11 cellular contexts compared by ENCODE assay signal in the genomic region with DNA sequence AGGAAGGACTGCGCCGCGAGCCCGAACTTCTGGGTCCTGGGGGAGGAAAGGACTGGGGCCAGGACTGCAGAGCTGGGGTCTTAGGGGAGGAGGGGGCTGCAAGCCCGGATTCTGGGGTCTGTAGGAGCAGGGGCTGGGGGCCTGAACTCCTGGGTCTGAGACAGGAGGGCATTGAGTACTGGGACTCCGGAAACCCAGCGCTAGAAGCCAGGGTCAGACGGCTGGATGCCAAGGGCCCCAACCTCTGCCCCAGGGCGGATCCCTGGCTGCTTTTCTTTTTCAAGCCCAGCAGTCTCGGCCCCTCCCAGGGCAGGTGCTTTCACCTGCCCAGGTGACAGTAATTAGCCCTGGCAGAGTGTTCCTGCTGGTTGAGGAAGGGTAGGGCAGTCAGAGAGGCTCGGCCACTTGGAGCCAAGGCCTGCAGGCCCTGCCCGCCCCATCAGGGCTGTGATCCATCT. TPM values are rescaled to one million over a fixed set of nuclear protein-coding genes. Genes with fewer than 3 reads are reported as not detected.
A peak's percentile ranks its signal among the peaks of the same experiment; 100 is the strongest.
DNase-seq lines count a peak whose midpoint lies in the region; ATAC-seq and TF ChIP-seq lines count a peak whose summit lies in the region.
"Had no signal": no experiment of that assay in that cellular context is flagged by ENCODE, and none has a peak within 500 bp of the region (broad histone marks: within the 10 kb centered on the region; RNA-seq: fewer than 3 reads in every experiment).

No MANE protein-coding gene starts in this region.

- peak overlapping the region; percentile 42 for H3K4me3 ChIP-seq in HEK293 (ENCODE audit: low read depth, low read length)
- H3K4me3 ChIP-seq in iPS-18c (ENCODE audit: insufficient read depth, low read depth, low read length) = peak overlapping the region; percentile 51
- H3K4me3 ChIP-seq in skeletal muscle tissue (ENCODE audit: low read length in 3 of 3) = no peak overlapping the region

- TF ChIP-seq CTCF in HEK293 (tag by site-specific recombination; IDR thresholded peaks at IDR 0.05) = no peak

- H3K27me3 ChIP-seq in skeletal muscle tissue (ENCODE audit: control insufficient read depth in 3 of 3, insufficient read depth in 3 of 3, low read length in 3 of 3) = peaks cover 0 to 24% (median 2%) of the 10 kb centered on the region in 3 donors

- no peak for ATAC-seq in HG03520 (IDR thresholded peaks at IDR 0.05; ENCODE audit: unreplicated experiment)
- ATAC-seq in HG03378 (IDR thresholded peaks at IDR 0.05; ENCODE audit: unreplicated experiment) = no peak

- CTCF ChIA-PET in HEK293 (lab: Yijun Ruan, JAX) = interaction anchor here (0.6 to 1.4 kb wide), 2 partner anchors 8 to 11 kb away, joined by 3 to 5 read pairs; no protein-coding TSS in a partner anchor

- H3K4me1 ChIP-seq in HEK293 (ENCODE audit: control insufficient read depth, insufficient read depth, low read length) (0 out of 2 replicates have a peak, but pooled peaks cover 3% of the 10 kb centered on the region), skeletal muscle tissue (ENCODE audit: control insufficient read depth in 3 of 3, insufficient read depth in 3 of 3, low read length in 3 of 3) (peaks cover 12 to 19% (median 13%) of the 10 kb centered on the region in 3 donors)

- H3K36me3 ChIP-seq in HEK293 (ENCODE audit: control insufficient read depth in 2 of 2, insufficient read depth in 1 of 2, low read length in 2 of 2) (peaks cover 0 to 3% of the 10 kb centered on the region in 2 experiments; a peak in 1 of 3 replicates), skeletal muscle tissue (ENCODE audit: control insufficient read depth in 3 of 3, insufficient read depth in 3 of 3, low read length in 3 of 3) (peaks cover 0 to 3% (median 3%) of the 10 kb centered on the region in 3 donors)

- peak overlapping the region in 2 of 3 donors; percentile 23 to 69 for H3K9ac ChIP-seq in skeletal muscle tissue (ENCODE audit: low read depth in 1 of 3, low read length in 3 of 3)

- no peak overlapping the region for H3K27ac ChIP-seq in HEK293 (ENCODE audit: extremely low read depth, low read depth, low read length)
- H3K27ac ChIP-seq in skeletal muscle tissue (ENCODE audit: low read depth, low read length) = peak overlapping the region; percentile 77

- POLR2A ChIA-PET in HEK293 (lab: Yijun Ruan, JAX) = interaction anchor here (1.3 kb wide), 1 partner anchor 39 kb away, joined by 3 read pairs; no protein-coding TSS in a partner anchor

- DNase-seq in NCI-H748 (lab: John Stamatoyannopoulos, UW; ENCODE audit: unreplicated experiment) = peak; percentile 94
- no peak for DNase-seq in pons (ENCODE audit: low spot score)
- no peak for DNase-seq in activated gamma-delta T cell (lab: John Stamatoyannopoulos, UW)
- DNase-seq: activated CD4-positive, CD25-positive, alpha-beta regulatory T cell treated with anti-CD3 and anti-CD28 coated beads, Interleukin-2, amount 50 U/mL, for 72 hours; IMR-90 had no signal

- H3K9me3 ChIP-seq in HEK293 (ENCODE audit: control insufficient read depth, insufficient read depth, low read depth, low read length) (no peaks in the 10 kb centered on the region), iPS-18c (ENCODE audit: control insufficient read depth, insufficient read depth, low read length) (peaks cover 5% of the 10 kb centered on the region), skeletal muscle tissue (ENCODE audit: control insufficient read depth in 3 of 3, low read length in 3 of 3) (no peaks in the 10 kb centered on the region)

TF ChIP-seq in HEK293, 187 proteins besides CTCF, POLR2A, EP300 and RAD21:
- TF ChIP-seq TCF7L2 (IDR thresholded peaks at IDR 0.05; ENCODE audit: borderline replicate concordance, low read depth, low read length) (no peak), KLF8 (tag by site-specific recombination; IDR thresholded peaks at IDR 0.05) (no peak), ZNF341 (tag by site-specific recombination; IDR thresholded peaks at IDR 0.05; ENCODE audit: low read depth) (no peak), ZNF24 (tag by site-specific recombination; IDR thresholded peaks at IDR 0.05) (no peak), MEIS1 (CRISPR knock-in tag; IDR thresholded peaks at IDR 0.05; ENCODE audit: borderline replicate concordance) (no peak), ZNF138 (tag by site-specific recombination; IDR thresholded peaks at IDR 0.05; ENCODE audit: borderline replicate concordance) (no peak), ZNF175 (tag by site-specific recombination; IDR thresholded peaks at IDR 0.05) (no peak), ZNF670 (tag by site-specific recombination; IDR thresholded peaks at IDR 0.05; ENCODE audit: low read depth) (no peak), ZNF2 (tag by site-specific recombination; IDR thresholded peaks at IDR 0.05) (no peak), HOXC10 (CRISPR knock-in tag; IDR thresholded peaks at IDR 0.05) (no peak), ZNF658 (tag by site-specific recombination; IDR thresholded peaks at IDR 0.05) (no peak), GLI4 (tag by site-specific recombination; IDR thresholded peaks at IDR 0.05) (no peak), SP7 (tag by site-specific recombination; IDR thresholded peaks at IDR 0.05) (no peak), ZNF621 (tag by site-specific recombination; IDR thresholded peaks at IDR 0.05) (no peak)
- TF ChIP-seq, protein P1, sequence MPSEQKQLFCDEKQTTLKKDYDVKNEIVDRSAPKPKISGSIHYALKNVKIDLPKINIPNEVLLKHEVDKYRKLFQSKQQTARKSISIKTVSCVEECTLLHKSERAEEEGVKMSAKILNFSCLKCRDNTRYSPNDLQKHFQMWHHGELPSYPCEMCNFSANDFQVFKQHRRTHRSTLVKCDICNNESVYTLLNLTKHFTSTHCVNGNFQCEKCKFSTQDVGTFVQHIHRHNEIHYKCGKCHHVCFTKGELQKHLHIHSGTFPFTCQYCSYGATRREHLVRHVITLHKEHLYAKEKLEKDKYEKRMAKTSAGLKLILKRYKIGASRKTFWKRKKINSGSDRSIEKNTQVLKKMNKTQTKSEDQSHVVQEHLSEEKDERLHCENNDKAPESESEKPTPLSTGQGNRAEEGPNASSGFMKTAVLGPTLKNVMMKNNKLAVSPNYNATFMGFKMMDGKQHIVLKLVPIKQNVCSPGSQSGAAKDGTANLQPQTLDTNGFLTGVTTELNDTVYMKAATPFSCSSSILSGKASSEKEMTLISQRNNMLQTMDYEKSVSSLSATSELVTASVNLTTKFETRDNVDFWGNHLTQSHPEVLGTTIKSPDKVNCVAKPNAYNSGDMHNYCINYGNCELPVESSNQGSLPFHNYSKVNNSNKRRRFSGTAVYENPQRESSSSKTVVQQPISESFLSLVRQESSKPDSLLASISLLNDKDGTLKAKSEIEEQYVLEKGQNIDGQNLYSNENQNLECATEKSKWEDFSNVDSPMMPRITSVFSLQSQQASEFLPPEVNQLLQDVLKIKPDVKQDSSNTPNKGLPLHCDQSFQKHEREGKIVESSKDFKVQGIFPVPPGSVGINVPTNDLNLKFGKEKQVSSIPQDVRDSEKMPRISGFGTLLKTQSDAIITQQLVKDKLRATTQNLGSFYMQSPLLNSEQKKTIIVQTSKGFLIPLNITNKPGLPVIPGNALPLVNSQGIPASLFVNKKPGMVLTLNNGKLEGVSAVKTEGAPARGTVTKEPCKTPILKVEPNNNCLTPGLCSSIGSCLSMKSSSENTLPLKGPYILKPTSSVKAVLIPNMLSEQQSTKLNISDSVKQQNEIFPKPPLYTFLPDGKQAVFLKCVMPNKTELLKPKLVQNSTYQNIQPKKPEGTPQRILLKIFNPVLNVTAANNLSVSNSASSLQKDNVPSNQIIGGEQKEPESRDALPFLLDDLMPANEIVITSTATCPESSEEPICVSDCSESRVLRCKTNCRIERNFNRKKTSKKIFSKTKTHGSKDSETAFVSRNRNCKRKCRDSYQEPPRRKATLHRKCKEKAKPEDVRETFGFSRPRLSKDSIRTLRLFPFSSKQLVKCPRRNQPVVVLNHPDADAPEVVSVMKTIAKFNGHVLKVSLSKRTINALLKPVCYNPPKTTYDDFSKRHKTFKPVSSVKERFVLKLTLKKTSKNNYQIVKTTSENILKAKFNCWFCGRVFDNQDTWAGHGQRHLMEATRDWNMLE (tag by site-specific recombination; conservative IDR thresholded peaks at IDR 0.05; ENCODE audit: low read depth) = no peak

RNA-seq across cellular contexts. Expression of a gene that starts 2.3 kb away (rescaled TPM):
- total RNA-seq in skeletal muscle tissue = 30.3 TPM
- total RNA-seq: IMR-90, osteocyte had no signal

RNA-seq across cellular contexts. Expression of a gene that starts 42.6 kb away (rescaled TPM):
- not detected for total RNA-seq in skeletal muscle tissue
- total RNA-seq: IMR-90, osteocyte had no signal

Comparison
In these comparisons a context has a peak if more than half of its experiments do, and no peak if none do; other contexts are left out.
1. H3K4me3 ChIP-seq: peak in HEK293 (single experiment) and iPS-18c (single experiment); none in skeletal muscle tissue (0 of 3).